Comparison of ENCODE assay signal across 1 cellular context in genomic region chr11:65540290-65541092, GRCh38.
TF ChIP-seq lines count a peak whose summit lies in the region.

No MANE protein-coding gene starts in this region.

TF ChIP-seq in IMR-90, 13 proteins besides CTCF, POLR2A, EP300 and RAD21:
- no peak for TF ChIP-seq MAFK (IDR thresholded peaks at IDR 0.05; ENCODE audit: low read depth, low read length)
- TF ChIP-seq CEBPB (IDR thresholded peaks at IDR 0.05; ENCODE audit: low read depth, low read length) = peak; percentile 49
- peak; percentile 86; the same call in 1 of the 2 replicates for TF ChIP-seq MXI1 (IDR thresholded peaks at IDR 0.05; ENCODE audit: borderline replicate concordance, low read depth, low read length)
- peak; percentile 72 for TF ChIP-seq BHLHE40 (IDR thresholded peaks at IDR 0.05; ENCODE audit: low read depth, low read length)
- TF ChIP-seq SMC3 (IDR thresholded peaks at IDR 0.05; ENCODE audit: low read depth, low read length) = peak; percentile 83
- no peak for TF ChIP-seq ELK1 (IDR thresholded peaks at IDR 0.05; ENCODE audit: borderline replicate concordance, low read depth, low read length)
- peak; percentile 4 for TF ChIP-seq RCOR1 (IDR thresholded peaks at IDR 0.05; ENCODE audit: insufficient replicate concordance, low read length)
- peak; percentile 42; the same call in 1 of the 2 replicates for TF ChIP-seq USF2 (IDR thresholded peaks at IDR 0.05; ENCODE audit: low read depth, low read length)
- TF ChIP-seq CHD1 (IDR thresholded peaks at IDR 0.05; ENCODE audit: low read depth, low read length) = no peak
- TF ChIP-seq RFX5 (IDR thresholded peaks at IDR 0.05; ENCODE audit: low read depth, low read length) = no peak
- peak; percentile 38; the same call in 1 of the 2 replicates for TF ChIP-seq MAZ (IDR thresholded peaks at IDR 0.05; ENCODE audit: borderline replicate concordance, low read depth, low read length)
- no peak for TF ChIP-seq NFE2L2 (IDR thresholded peaks at IDR 0.05; ENCODE audit: low read depth, low read length)
